ENCODE assay signal across 23 cellular contexts in genomic region chr6:17542243-17542642, GRCh38.
"Had no signal": no experiment of that assay in that cellular context is flagged by ENCODE, and none has a peak within 500 bp of the region (broad histone marks: within the 10 kb centered on the region; RNA-seq: fewer than 3 reads in every experiment).

No MANE protein-coding gene starts in this region.

- H3K9me3 ChIP-seq: left ventricle myocardium inferior, lower lobe of right lung, neutrophil, psoas muscle, right lobe of liver, suprapubic skin, thyroid gland, upper lobe of left lung, vagina had no signal

- H3K4me1 Mint-ChIP-seq: immature natural killer cell; memory B cell; mesothelial cell of epicardium; stimulated activated effector memory CD8-positive, alpha-beta T cell treated with anti-CD3 and anti-CD28 coated beads, Interleukin-12 subunit alpha, Interleukin-12 subunit beta, amount 100 ng/mL, for 72 hours had no signal

- H3K36me3 ChIP-seq: lower lobe of right lung, neutrophil, right lobe of liver, suprapubic skin had no signal

- H3K4me3 Mint-ChIP-seq: endodermal cell; immature natural killer cell; memory B cell; mesothelial cell of epicardium; natural killer cell treated with Interleukin-12 subunit alpha and Interleukin-12 subunit beta and Interleukin-15 and Interleukin-18, amount 100 ng/mL, for 72 hours; stimulated activated effector memory CD8-positive, alpha-beta T cell treated with anti-CD3 and anti-CD28 coated beads, Interleukin-12 subunit alpha, Interleukin-12 subunit beta, amount 100 ng/mL, for 72 hours had no signal

- DNase-seq: dermis blood vessel endothelial cell; effector CD4-positive, alpha-beta T cell; endodermal cell; erythroblast; foreskin keratinocyte; immature natural killer cell; left ventricle myocardium inferior; lower lobe of right lung; psoas muscle; retina; right lobe of liver; stimulated activated CD4-positive, alpha-beta T cell treated with anti-CD3 and anti-CD28 coated beads, Interleukin-4, amount 100 ng/mL, for 1 hour; stimulated activated CD8-positive, alpha-beta memory T cell treated with anti-CD3 and anti-CD28 coated beads, Interleukin-4, amount 100 ng/mL, for 48 hours; stimulated activated naive CD8-positive, alpha-beta T cell treated with anti-CD3 and anti-CD28 coated beads, Interleukin-15, Interleukin-2, amounts not matched to agents 100 U/mL and 50 U/mL, for 24 hours; thyroid gland; upper lobe of left lung had no signal

- H3K27me3 ChIP-seq: foreskin keratinocyte, neutrophil, right lobe of liver, suprapubic skin, thyroid gland, upper lobe of left lung, vagina had no signal

- H3K27ac Mint-ChIP-seq: endodermal cell; immature natural killer cell; memory B cell; mesothelial cell of epicardium; natural killer cell treated with Interleukin-12 subunit alpha and Interleukin-12 subunit beta and Interleukin-15 and Interleukin-18, amount 100 ng/mL, for 72 hours; stimulated activated effector memory CD8-positive, alpha-beta T cell treated with anti-CD3 and anti-CD28 coated beads, Interleukin-12 subunit alpha, Interleukin-12 subunit beta, amount 100 ng/mL, for 72 hours had no signal

- H3K36me3 Mint-ChIP-seq: immature natural killer cell; memory B cell; natural killer cell treated with Interleukin-12 subunit alpha and Interleukin-12 subunit beta and Interleukin-15 and Interleukin-18, amount 100 ng/mL, for 72 hours; stimulated activated effector memory CD8-positive, alpha-beta T cell treated with anti-CD3 and anti-CD28 coated beads, Interleukin-12 subunit alpha, Interleukin-12 subunit beta, amount 100 ng/mL, for 72 hours had no signal

- H3K4me1 ChIP-seq: foreskin keratinocyte, left ventricle myocardium inferior, lower lobe of right lung, psoas muscle, right lobe of liver, suprapubic skin, thyroid gland, upper lobe of left lung, vagina had no signal

- H3K4me3 ChIP-seq: left ventricle myocardium inferior, lower lobe of right lung, psoas muscle, right lobe of liver, suprapubic skin, thyroid gland, upper lobe of left lung, vagina had no signal

- H3K9me3 Mint-ChIP-seq: memory B cell; natural killer cell treated with Interleukin-12 subunit alpha and Interleukin-12 subunit beta and Interleukin-15 and Interleukin-18, amount 100 ng/mL, for 72 hours; stimulated activated effector memory CD8-positive, alpha-beta T cell treated with anti-CD3 and anti-CD28 coated beads, Interleukin-12 subunit alpha, Interleukin-12 subunit beta, amount 100 ng/mL, for 72 hours had no signal

- H3K27ac ChIP-seq: foreskin keratinocyte, left ventricle myocardium inferior, lower lobe of right lung, neutrophil, psoas muscle, right lobe of liver, suprapubic skin, thyroid gland, upper lobe of left lung, vagina had no signal
